Comparison of ENCODE assay signal across 1 cellular context in the genomic region with DNA sequence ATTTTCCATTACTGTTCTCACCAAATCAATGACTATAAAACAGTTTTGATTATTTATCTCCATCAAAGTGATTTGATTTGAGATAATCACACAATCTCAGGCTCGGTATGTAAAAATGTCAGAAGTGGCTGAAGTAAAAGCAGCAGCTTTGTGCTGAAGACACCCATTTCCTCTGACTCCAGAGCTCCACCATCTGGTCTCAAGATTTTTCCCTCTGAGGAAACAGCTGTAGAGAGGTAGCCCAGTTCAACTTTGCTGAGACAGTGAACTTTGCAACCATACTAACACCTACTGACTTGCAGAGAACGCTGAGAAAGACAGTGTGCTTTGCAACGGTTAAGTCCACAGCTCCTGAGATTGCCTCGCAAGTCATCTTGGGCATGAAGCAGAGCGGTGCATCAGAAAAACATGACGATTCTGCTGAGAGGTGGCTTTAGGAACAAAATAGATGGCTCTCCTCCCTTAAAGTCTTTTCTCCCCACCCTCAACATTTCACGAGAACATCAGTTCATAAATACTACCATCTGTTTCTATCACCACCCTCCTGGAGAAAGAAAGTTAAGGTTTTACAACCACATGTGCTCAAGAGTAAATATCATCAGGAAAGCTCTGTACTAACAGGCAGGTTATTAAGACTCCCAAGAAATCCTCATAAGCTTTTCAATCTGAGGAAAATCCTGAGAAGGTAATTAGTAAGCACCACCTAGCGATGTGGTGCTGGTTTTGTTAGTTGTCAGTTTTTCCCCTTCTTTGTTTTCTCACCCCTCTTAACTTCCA.
TF ChIP-seq lines count a peak whose summit lies in the region.

No MANE protein-coding gene starts in this region.

TF ChIP-seq in endothelial cell of umbilical vein, 7 proteins besides CTCF, POLR2A, EP300 and RAD21:
- TF ChIP-seq EZH2 (IDR thresholded peaks at IDR 0.05; ENCODE audit: borderline replicate concordance, low read depth, low read length, severe bottlenecking) (no peak), MAX (IDR thresholded peaks at IDR 0.05; ENCODE audit: insufficient read depth, insufficient read length) (no peak), JUN (IDR thresholded peaks at IDR 0.05; ENCODE audit: borderline replicate concordance, insufficient read depth, insufficient read length, low read depth) (no peak), POLR2AphosphoS5 (IDR thresholded peaks at IDR 0.05; ENCODE audit: insufficient read depth, low read depth, low read length) (no peak), FOS (IDR thresholded peaks at IDR 0.05; ENCODE audit: borderline replicate concordance, insufficient read depth, low read length) (no peak), MYC (IDR thresholded peaks at IDR 0.05; ENCODE audit: low read depth, low read length) (no peak), GATA2 (IDR thresholded peaks at IDR 0.05; ENCODE audit: insufficient read depth, insufficient read length, low read depth, low read length) (no peak)
